In the genomic region with DNA sequence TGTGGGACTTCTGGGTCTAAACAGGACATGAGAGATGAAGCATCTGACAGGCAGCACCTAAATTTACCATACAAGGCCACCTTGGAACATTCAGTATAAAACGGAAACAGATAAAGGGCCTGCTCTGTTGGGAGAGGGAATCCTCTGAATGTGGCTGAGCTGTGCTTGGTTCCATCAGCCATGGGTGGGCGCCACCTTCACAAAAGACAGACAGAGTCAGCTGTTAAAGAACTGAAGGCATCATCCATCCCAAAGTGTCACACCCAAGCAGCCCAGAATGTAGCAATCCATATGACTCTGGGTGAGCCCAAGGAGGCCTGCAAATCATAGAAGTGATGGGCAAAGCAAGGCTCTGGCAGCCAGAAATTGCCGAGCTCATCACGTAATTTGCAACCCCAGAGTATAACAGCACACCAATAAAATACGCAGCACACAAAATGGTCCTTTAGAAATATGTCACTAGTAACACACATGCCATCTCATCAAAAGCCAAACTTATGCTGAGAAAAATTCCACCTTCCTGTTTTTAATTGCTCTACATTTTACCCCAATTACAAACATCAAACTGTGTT, we compare ENCODE assay signal across 1 cellular context.
TF ChIP-seq lines count a peak whose summit lies in the region.

No MANE protein-coding gene starts in this region.

TF ChIP-seq in GM12878, 131 proteins besides CTCF, POLR2A, EP300 and RAD21 (continued from another document):
- TF ChIP-seq, protein P1, sequence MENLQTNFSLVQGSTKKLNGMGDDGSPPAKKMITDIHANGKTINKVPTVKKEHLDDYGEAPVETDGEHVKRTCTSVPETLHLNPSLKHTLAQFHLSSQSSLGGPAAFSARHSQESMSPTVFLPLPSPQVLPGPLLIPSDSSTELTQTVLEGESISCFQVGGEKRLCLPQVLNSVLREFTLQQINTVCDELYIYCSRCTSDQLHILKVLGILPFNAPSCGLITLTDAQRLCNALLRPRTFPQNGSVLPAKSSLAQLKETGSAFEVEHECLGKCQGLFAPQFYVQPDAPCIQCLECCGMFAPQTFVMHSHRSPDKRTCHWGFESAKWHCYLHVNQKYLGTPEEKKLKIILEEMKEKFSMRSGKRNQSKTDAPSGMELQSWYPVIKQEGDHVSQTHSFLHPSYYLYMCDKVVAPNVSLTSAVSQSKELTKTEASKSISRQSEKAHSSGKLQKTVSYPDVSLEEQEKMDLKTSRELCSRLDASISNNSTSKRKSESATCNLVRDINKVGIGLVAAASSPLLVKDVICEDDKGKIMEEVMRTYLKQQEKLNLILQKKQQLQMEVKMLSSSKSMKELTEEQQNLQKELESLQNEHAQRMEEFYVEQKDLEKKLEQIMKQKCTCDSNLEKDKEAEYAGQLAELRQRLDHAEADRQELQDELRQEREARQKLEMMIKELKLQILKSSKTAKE (IDR thresholded peaks at IDR 0.05; ENCODE audit: low read depth, poor library complexity, severe bottlenecking): no peak
- no peak for TF ChIP-seq NR2C1 (IDR thresholded peaks at IDR 0.05)
